15 cellular contexts compared by ENCODE assay signal in genomic region chr7:44408596-44408995, GRCh38.
DNase-seq lines count a peak whose midpoint lies in the region; ATAC-seq and TF ChIP-seq lines count a peak whose summit lies in the region.
"Had no signal": no experiment of that assay in that cellular context is flagged by ENCODE, and none has a peak within 500 bp of the region (broad histone marks: within the 10 kb centered on the region; RNA-seq: fewer than 3 reads in every experiment).

No MANE protein-coding gene starts in this region.

- no peak overlapping the region for H3K4me3 ChIP-seq in ascending aorta
- no peak overlapping the region for H3K4me3 ChIP-seq in heart left ventricle
- no peak overlapping the region for H3K4me3 ChIP-seq in thoracic aorta
- H3K4me3 ChIP-seq: testis had no signal

- intact Hi-C loops in ascending aorta (cut with DNase I): no loop called here
- intact Hi-C loops in heart left ventricle (cut with DNase I): no loop called here

- WGBS in heart left ventricle, 4 donors: 42 to 57% (median 53%) methylated on average over 3 of the region's 3 CpGs

- no peaks in the 10 kb centered on the region for H3K9me3 Mint-ChIP-seq in natural killer cell treated with Interleukin-12 subunit alpha and Interleukin-12 subunit beta and Interleukin-15 and Interleukin-18, amount 100 ng/mL, for 72 hours
- H3K9me3 Mint-ChIP-seq: activated naive CD4-positive, alpha-beta T cell treated with anti-CD3 and anti-CD28 coated beads, Interleukin-2, amount 50 U/mL, for 24 hours; memory B cell had no signal

- H3K36me3 ChIP-seq in ascending aorta: peaks cover 3 to 25% of the 10 kb centered on the region in 2 donors
- H3K36me3 ChIP-seq in heart left ventricle: peaks cover 0 to 30% (median 9%) of the 10 kb centered on the region in 9 donors
- H3K36me3 ChIP-seq in thoracic aorta: peaks cover 8% of the 10 kb centered on the region

- no peak for TF ChIP-seq CTCF in ascending aorta (IDR thresholded peaks at IDR 0.05)
- TF ChIP-seq CTCF in heart left ventricle (IDR thresholded peaks at IDR 0.05): no peak
- no peak for TF ChIP-seq CTCF in thoracic aorta (IDR thresholded peaks at IDR 0.05)

- H3K36me3 Mint-ChIP-seq in natural killer cell treated with Interleukin-12 subunit alpha and Interleukin-12 subunit beta and Interleukin-15 and Interleukin-18, amount 100 ng/mL, for 72 hours: peaks cover 10% of the 10 kb centered on the region

- no peaks in the 10 kb centered on the region for H3K9me3 ChIP-seq in ascending aorta
- peaks cover 0 to 21% (median 0%) of the 10 kb centered on the region in 12 donors for H3K9me3 ChIP-seq in heart left ventricle
- peaks cover 8% of the 10 kb centered on the region for H3K9me3 ChIP-seq in thoracic aorta
- H3K9me3 ChIP-seq: testis had no signal

- H3K4me1 ChIP-seq in ascending aorta: peaks cover 0 to 7% of the 10 kb centered on the region in 2 donors
- H3K4me1 ChIP-seq in heart left ventricle: peaks cover 0 to 25% (median 8%) of the 10 kb centered on the region in 12 donors
- H3K4me1 ChIP-seq in thoracic aorta (ENCODE audit: control insufficient read depth in 1 of 2, low read depth in 2 of 2): peaks cover 7 to 18% of the 10 kb centered on the region in 2 donors

- no peak for DNase-seq in ascending aorta (ENCODE audit: low spot score in 2 of 2)
- DNase-seq in heart left ventricle: no peak
- peak; percentile 46 for DNase-seq in medulla oblongata (ENCODE audit: extremely low spot score)
- DNase-seq in thoracic aorta (ENCODE audit: low spot score): no peak
- DNase-seq in NCI-H2107 (lab: John Stamatoyannopoulos, UW): no peak
- no peak for DNase-seq in natural killer cell treated with Interleukin-12 subunit alpha and Interleukin-12 subunit beta and Interleukin-15 and Interleukin-18, amount 100 ng/mL, for 72 hours (ENCODE audit: low spot score)
- DNase-seq: activated CD4-positive, alpha-beta T cell treated with anti-CD3 and anti-CD28 coated beads, Interleukin-2, amount 50 U/mL, for 1 hour; HFFc6; NCI-H187 treated with DMSO at 0.1 percent for 48 hours; NCI-H510A treated with DMSO at 0.1 percent for 48 hours; OCI-M1; testis had no signal

- H3K27me3 ChIP-seq in ascending aorta (no peaks in the 10 kb centered on the region), heart left ventricle (no peaks in the 10 kb centered on the region), thoracic aorta (replicated peaks; ENCODE audit: insufficient read depth) (no peaks in the 10 kb centered on the region)
- H3K27me3 ChIP-seq: testis had no signal

- H3K4me1 Mint-ChIP-seq in natural killer cell treated with Interleukin-12 subunit alpha and Interleukin-12 subunit beta and Interleukin-15 and Interleukin-18, amount 100 ng/mL, for 72 hours (ENCODE audit: low read depth in 2 of 2): peaks cover 0 to 9% of the 10 kb centered on the region in 2 donors

- H3K4me3 Mint-ChIP-seq in natural killer cell treated with Interleukin-12 subunit alpha and Interleukin-12 subunit beta and Interleukin-15 and Interleukin-18, amount 100 ng/mL, for 72 hours: no peak overlapping the region
- H3K4me3 Mint-ChIP-seq: activated naive CD4-positive, alpha-beta T cell treated with anti-CD3 and anti-CD28 coated beads, Interleukin-2, amount 50 U/mL, for 24 hours; HFFc6; memory B cell had no signal

- no peak for TF ChIP-seq POLR2A in heart left ventricle (IDR thresholded peaks at IDR 0.05)

- no peak overlapping the region for H3K27ac Mint-ChIP-seq in natural killer cell treated with Interleukin-12 subunit alpha and Interleukin-12 subunit beta and Interleukin-15 and Interleukin-18, amount 100 ng/mL, for 72 hours
- H3K27ac Mint-ChIP-seq: HFFc6, memory B cell had no signal

- H3K27ac ChIP-seq in ascending aorta (peak overlapping the region; percentile 12 to 31), heart left ventricle (peak overlapping the region in 2 of 12 donors; percentile 9 to 33), thoracic aorta (peak overlapping the region; percentile 44 to 60)

- peak in 3 of 4 donors; percentile 55 to 71 (median 62) for ATAC-seq in heart left ventricle
- ATAC-seq in thoracic aorta (ENCODE audit: insufficient number of reproducible peaks, low FRiP score, low read depth): no peak
- no peak for ATAC-seq in HG03571 (IDR thresholded peaks at IDR 0.05; ENCODE audit: unreplicated experiment)
- ATAC-seq in natural killer cell treated with Interleukin-12 subunit alpha and Interleukin-12 subunit beta and Interleukin-15 and Interleukin-18, amount 100 ng/mL, for 72 hours: no peak

- no peaks in the 10 kb centered on the region for H3K27me3 Mint-ChIP-seq in natural killer cell treated with Interleukin-12 subunit alpha and Interleukin-12 subunit beta and Interleukin-15 and Interleukin-18, amount 100 ng/mL, for 72 hours
- H3K27me3 Mint-ChIP-seq: activated naive CD4-positive, alpha-beta T cell treated with anti-CD3 and anti-CD28 coated beads, Interleukin-2, amount 50 U/mL, for 24 hours; memory B cell had no signal

Comparison
In these comparisons a context has a peak if more than half of its experiments do, and no peak if none do; other contexts are left out.
1. ATAC-seq: peak in heart left ventricle (3 of 4); none in thoracic aorta (single experiment), HG03571 (single experiment) and natural killer cell treated with Interleukin-12 subunit alpha and Interleukin-12 subunit beta and Interleukin-15 and Interleukin-18, amount 100 ng/mL, for 72 hours (0 of 2).